In genomic region chr1:31447210-31447609, GRCh38 we compare ENCODE assay signal across 2 cellular contexts.
TF ChIP-seq lines count a peak whose summit lies in the region.

No MANE protein-coding gene starts in this region.

TF ChIP-seq in HepG2, 621 proteins besides CTCF, POLR2A, EP300 and RAD21 (continues in another document):
- TF ChIP-seq ZNF296 (CRISPR knock-in tag; conservative IDR thresholded peaks at IDR 0.05) (no peak), ZSCAN25 (CRISPR knock-in tag; IDR thresholded peaks at IDR 0.05) (0 out of 2 replicates have a peak, but pooled peaks have one; percentile 30), CEBPZ (IDR thresholded peaks at IDR 0.05; ENCODE audit: low read length) (no peak), ZNF17 (CRISPR knock-in tag; IDR thresholded peaks at IDR 0.05) (no peak), ZNF629 (CRISPR knock-in tag; conservative IDR thresholded peaks at IDR 0.05) (peak; percentile 90), SUZ12 (IDR thresholded peaks at IDR 0.05; ENCODE audit: low read depth, low read length) (no peak), HCFC1 (IDR thresholded peaks at IDR 0.05; ENCODE audit: low read depth, low read length) (no peak), FOXA3 (CRISPR knock-in tag; IDR thresholded peaks at IDR 0.05) (peak; percentile 99), FOSL2 (CRISPR knock-in tag; IDR thresholded peaks at IDR 0.05) (peak; percentile 45; the same call in 1 of the 2 replicates), CEBPB (IDR thresholded peaks at IDR 0.05; ENCODE audit: borderline replicate concordance, low read depth, low read length) (no peak), ZBTB34 (CRISPR knock-in tag; IDR thresholded peaks at IDR 0.05) (no peak), KDM1A (CRISPR knock-in tag; IDR thresholded peaks at IDR 0.05) (0 out of 2 replicates have a peak, but pooled peaks have one; percentile 47), SALL1 (CRISPR knock-in tag; IDR thresholded peaks at IDR 0.05) (peak; percentile 65), FOXA1 (IDR thresholded peaks at IDR 0.05) (no peak), FOXA1 (CRISPR knock-in tag; IDR thresholded peaks at IDR 0.05) (peak; percentile 98), MAX (IDR thresholded peaks at IDR 0.05) (peak; percentile 58), HDAC1 (CRISPR knock-in tag; IDR thresholded peaks at IDR 0.05) (0 out of 2 replicates have a peak, but pooled peaks have one; percentile 27), RCOR2 (CRISPR knock-in tag; IDR thresholded peaks at IDR 0.05) (0 out of 2 replicates have a peak, but pooled peaks have one; percentile 35), HOXA3 (CRISPR knock-in tag; IDR thresholded peaks at IDR 0.05) (no peak), ZNF343 (CRISPR knock-in tag; IDR thresholded peaks at IDR 0.05) (no peak), ZNF580 (CRISPR knock-in tag; IDR thresholded peaks at IDR 0.05; ENCODE audit: borderline replicate concordance, low read depth) (peak; percentile 31; the same call in 1 of the 2 replicates), RXRB (CRISPR knock-in tag; IDR thresholded peaks at IDR 0.05; ENCODE audit: borderline replicate concordance) (peak; percentile 90), SETDB1 (CRISPR knock-in tag; IDR thresholded peaks at IDR 0.05; ENCODE audit: borderline replicate concordance) (no peak), SAP130 (CRISPR knock-in tag; IDR thresholded peaks at IDR 0.05; ENCODE audit: low read depth) (0 out of 2 replicates have a peak, but pooled peaks have one; percentile 21), RARA (CRISPR knock-in tag; IDR thresholded peaks at IDR 0.05) (peak; percentile 67), SMAD1 (CRISPR knock-in tag; IDR thresholded peaks at IDR 0.05; ENCODE audit: borderline replicate concordance, low read depth) (no peak), ZNF839 (CRISPR knock-in tag; IDR thresholded peaks at IDR 0.05; ENCODE audit: borderline replicate concordance) (no peak), PITX1 (CRISPR knock-in tag; IDR thresholded peaks at IDR 0.05) (peak; percentile 97)
- TF ChIP-seq, protein P1, sequence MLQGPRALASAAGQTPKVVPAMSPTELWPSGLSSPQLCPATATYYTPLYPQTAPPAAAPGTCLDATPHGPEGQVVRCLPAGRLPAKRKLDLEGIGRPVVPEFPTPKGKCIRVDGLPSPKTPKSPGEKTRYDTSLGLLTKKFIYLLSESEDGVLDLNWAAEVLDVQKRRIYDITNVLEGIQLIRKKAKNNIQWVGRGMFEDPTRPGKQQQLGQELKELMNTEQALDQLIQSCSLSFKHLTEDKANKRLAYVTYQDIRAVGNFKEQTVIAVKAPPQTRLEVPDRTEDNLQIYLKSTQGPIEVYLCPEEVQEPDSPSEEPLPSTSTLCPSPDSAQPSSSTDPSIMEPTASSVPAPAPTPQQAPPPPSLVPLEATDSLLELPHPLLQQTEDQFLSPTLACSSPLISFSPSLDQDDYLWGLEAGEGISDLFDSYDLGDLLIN (CRISPR knock-in tag; IDR thresholded peaks at IDR 0.05; ENCODE audit: borderline replicate concordance): no peak

TF ChIP-seq in WTC11, 78 proteins besides CTCF, POLR2A, EP300 and RAD21:
- TF ChIP-seq ZNF396 (CRISPR knock-in tag; IDR thresholded peaks at IDR 0.05; ENCODE audit: borderline replicate concordance) (no peak), ZNF263 (CRISPR knock-in tag; IDR thresholded peaks at IDR 0.05; ENCODE audit: low read depth) (no peak), ETV6 (CRISPR knock-in tag; IDR thresholded peaks at IDR 0.05) (no peak), NR1H2 (CRISPR knock-in tag; IDR thresholded peaks at IDR 0.05) (no peak), JUN (CRISPR knock-in tag; IDR thresholded peaks at IDR 0.05) (no peak), SP1 (CRISPR knock-in tag; conservative IDR thresholded peaks at IDR 0.05) (no peak), ZSCAN18 (CRISPR knock-in tag; IDR thresholded peaks at IDR 0.05) (no peak), GRHL2 (CRISPR knock-in tag; IDR thresholded peaks at IDR 0.05; ENCODE audit: insufficient replicate concordance, severe bottlenecking) (no peak), ZNF512 (CRISPR knock-in tag; IDR thresholded peaks at IDR 0.05; ENCODE audit: borderline replicate concordance) (no peak), PRRX2 (CRISPR knock-in tag; IDR thresholded peaks at IDR 0.05) (no peak), HMGA2 (CRISPR knock-in tag; IDR thresholded peaks at IDR 0.05) (no peak), ZNF121 (CRISPR knock-in tag; IDR thresholded peaks at IDR 0.05) (no peak)
- TF ChIP-seq, protein P2, sequence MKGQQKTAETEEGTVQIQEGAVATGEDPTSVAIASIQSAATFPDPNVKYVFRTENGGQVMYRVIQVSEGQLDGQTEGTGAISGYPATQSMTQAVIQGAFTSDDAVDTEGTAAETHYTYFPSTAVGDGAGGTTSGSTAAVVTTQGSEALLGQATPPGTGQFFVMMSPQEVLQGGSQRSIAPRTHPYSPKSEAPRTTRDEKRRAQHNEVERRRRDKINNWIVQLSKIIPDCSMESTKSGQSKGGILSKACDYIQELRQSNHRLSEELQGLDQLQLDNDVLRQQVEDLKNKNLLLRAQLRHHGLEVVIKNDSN (CRISPR knock-in tag; IDR thresholded peaks at IDR 0.05): no peak
- TF ChIP-seq, protein P3, sequence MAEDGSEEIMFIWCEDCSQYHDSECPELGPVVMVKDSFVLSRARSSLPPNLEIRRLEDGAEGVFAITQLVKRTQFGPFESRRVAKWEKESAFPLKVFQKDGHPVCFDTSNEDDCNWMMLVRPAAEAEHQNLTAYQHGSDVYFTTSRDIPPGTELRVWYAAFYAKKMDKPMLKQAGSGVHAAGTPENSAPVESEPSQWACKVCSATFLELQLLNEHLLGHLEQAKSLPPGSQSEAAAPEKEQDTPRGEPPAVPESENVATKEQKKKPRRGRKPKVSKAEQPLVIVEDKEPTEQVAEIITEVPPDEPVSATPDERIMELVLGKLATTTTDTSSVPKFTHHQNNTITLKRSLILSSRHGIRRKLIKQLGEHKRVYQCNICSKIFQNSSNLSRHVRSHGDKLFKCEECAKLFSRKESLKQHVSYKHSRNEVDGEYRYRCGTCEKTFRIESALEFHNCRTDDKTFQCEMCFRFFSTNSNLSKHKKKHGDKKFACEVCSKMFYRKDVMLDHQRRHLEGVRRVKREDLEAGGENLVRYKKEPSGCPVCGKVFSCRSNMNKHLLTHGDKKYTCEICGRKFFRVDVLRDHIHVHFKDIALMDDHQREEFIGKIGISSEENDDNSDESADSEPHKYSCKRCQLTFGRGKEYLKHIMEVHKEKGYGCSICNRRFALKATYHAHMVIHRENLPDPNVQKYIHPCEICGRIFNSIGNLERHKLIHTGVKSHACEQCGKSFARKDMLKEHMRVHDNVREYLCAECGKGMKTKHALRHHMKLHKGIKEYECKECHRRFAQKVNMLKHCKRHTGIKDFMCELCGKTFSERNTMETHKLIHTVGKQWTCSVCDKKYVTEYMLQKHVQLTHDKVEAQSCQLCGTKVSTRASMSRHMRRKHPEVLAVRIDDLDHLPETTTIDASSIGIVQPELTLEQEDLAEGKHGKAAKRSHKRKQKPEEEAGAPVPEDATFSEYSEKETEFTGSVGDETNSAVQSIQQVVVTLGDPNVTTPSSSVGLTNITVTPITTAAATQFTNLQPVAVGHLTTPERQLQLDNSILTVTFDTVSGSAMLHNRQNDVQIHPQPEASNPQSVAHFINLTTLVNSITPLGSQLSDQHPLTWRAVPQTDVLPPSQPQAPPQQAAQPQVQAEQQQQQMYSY (CRISPR knock-in tag; IDR thresholded peaks at IDR 0.05): no peak
- TF ChIP-seq, protein P4, sequence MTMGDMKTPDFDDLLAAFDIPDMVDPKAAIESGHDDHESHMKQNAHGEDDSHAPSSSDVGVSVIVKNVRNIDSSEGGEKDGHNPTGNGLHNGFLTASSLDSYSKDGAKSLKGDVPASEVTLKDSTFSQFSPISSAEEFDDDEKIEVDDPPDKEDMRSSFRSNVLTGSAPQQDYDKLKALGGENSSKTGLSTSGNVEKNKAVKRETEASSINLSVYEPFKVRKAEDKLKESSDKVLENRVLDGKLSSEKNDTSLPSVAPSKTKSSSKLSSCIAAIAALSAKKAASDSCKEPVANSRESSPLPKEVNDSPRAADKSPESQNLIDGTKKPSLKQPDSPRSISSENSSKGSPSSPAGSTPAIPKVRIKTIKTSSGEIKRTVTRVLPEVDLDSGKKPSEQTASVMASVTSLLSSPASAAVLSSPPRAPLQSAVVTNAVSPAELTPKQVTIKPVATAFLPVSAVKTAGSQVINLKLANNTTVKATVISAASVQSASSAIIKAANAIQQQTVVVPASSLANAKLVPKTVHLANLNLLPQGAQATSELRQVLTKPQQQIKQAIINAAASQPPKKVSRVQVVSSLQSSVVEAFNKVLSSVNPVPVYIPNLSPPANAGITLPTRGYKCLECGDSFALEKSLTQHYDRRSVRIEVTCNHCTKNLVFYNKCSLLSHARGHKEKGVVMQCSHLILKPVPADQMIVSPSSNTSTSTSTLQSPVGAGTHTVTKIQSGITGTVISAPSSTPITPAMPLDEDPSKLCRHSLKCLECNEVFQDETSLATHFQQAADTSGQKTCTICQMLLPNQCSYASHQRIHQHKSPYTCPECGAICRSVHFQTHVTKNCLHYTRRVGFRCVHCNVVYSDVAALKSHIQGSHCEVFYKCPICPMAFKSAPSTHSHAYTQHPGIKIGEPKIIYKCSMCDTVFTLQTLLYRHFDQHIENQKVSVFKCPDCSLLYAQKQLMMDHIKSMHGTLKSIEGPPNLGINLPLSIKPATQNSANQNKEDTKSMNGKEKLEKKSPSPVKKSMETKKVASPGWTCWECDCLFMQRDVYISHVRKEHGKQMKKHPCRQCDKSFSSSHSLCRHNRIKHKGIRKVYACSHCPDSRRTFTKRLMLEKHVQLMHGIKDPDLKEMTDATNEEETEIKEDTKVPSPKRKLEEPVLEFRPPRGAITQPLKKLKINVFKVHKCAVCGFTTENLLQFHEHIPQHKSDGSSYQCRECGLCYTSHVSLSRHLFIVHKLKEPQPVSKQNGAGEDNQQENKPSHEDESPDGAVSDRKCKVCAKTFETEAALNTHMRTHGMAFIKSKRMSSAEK (CRISPR knock-in tag; IDR thresholded peaks at IDR 0.05; ENCODE audit: borderline replicate concordance): no peak
- TF ChIP-seq, protein P5, sequence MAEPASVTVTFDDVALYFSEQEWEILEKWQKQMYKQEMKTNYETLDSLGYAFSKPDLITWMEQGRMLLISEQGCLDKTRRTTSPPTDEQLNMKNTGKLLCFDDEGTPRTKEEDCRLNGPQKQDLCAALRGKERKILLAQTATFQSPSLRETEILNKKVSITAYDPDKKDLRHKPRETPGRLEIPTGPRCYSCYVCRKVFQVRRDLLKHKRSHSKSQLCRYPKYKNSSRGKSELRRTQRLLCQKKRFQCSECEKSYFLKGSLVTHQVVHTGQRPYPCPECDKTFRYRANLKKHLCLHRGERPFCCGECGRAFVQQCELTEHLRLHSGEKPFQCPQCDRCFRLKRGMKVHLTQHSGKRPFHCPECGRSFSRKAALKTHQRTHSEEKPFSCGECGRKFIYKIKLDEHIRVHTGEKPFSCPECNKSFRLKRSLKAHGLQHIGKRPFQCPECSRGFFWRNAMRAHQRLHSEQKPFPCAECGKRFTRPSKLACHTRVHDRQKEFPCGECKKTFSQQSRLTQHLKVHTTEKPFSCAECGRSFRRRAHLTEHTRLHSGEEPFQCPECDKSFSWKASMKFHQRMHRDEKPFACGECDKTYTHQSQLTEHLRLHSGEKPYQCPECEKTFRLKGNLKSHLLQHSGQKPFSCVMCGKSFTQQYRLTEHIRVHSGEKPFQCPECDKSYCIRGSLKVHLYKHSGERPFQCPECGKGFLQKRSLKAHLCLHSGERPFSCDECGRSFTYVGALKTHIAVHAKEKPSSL (CRISPR knock-in tag; conservative IDR thresholded peaks at IDR 0.05): no peak
